Comparison of ENCODE assay signal across 14 cellular contexts in genomic region chr7:64885520-64886240, GRCh38.
"Had no signal": no experiment of that assay in that cellular context is flagged by ENCODE, and none has a peak within 500 bp of the region (broad histone marks: within the 10 kb centered on the region; RNA-seq: fewer than 3 reads in every experiment).

No MANE protein-coding gene starts in this region.

- H3K27ac Mint-ChIP-seq: activated CD8-positive, alpha-beta T cell treated with anti-CD3 and anti-CD28 coated beads, Interleukin-2, amount 10 ng/mL, durations not matched to agents 7 days and 5 days; activated naive CD4-positive, alpha-beta T cell treated with anti-CD3 and anti-CD28 coated beads, Interleukin-2, amount 10 ng/mL, durations not matched to agents 7 days and 5 days; memory B cell; naive thymus-derived CD4-positive, alpha-beta T cell; progenitor cell of endocrine pancreas; T-helper 17 cell had no signal

- H3K27ac ChIP-seq: hepatocyte, thoracic aorta had no signal

- DNase-seq: activated CD4-positive, alpha-beta T cell treated with anti-CD3 and anti-CD28 coated beads for 4 hours; activated CD8-positive, alpha-beta T cell treated with anti-CD3 and anti-CD28 coated beads, Interleukin-2, amount 10 ng/mL, durations not matched to agents 7 days and 5 days; activated naive CD4-positive, alpha-beta T cell treated with anti-CD3 and anti-CD28 coated beads, Interleukin-2, amount 10 ng/mL, durations not matched to agents 7 days and 5 days; activated T-cell treated with anti-CD3 and anti-CD28 coated beads for 4 hours; left ventricle myocardium superior; mucosa of descending colon; right cardiac atrium; T-helper 17 cell had no signal

- H3K36me3 ChIP-seq: thoracic aorta had no signal

- H3K9me3 Mint-ChIP-seq: memory B cell had no signal

- H3K4me3 Mint-ChIP-seq: activated CD8-positive, alpha-beta T cell treated with anti-CD3 and anti-CD28 coated beads, Interleukin-2, amount 10 ng/mL, durations not matched to agents 7 days and 5 days; activated naive CD4-positive, alpha-beta T cell treated with anti-CD3 and anti-CD28 coated beads, Interleukin-2, amount 10 ng/mL, durations not matched to agents 7 days and 5 days; memory B cell; T-helper 17 cell had no signal

- ATAC-seq: activated CD8-positive, alpha-beta T cell treated with anti-CD3 and anti-CD28 coated beads, Interleukin-2, amount 10 ng/mL, durations not matched to agents 7 days and 5 days; esophagus mucosa; left ventricle myocardium superior; mucosa of descending colon; naive thymus-derived CD4-positive, alpha-beta T cell; right cardiac atrium; T-helper 17 cell had no signal

- H3K4me3 ChIP-seq: hepatocyte, mucosa of descending colon, thoracic aorta had no signal
